8 cellular contexts compared by ENCODE assay signal in the genomic region with DNA sequence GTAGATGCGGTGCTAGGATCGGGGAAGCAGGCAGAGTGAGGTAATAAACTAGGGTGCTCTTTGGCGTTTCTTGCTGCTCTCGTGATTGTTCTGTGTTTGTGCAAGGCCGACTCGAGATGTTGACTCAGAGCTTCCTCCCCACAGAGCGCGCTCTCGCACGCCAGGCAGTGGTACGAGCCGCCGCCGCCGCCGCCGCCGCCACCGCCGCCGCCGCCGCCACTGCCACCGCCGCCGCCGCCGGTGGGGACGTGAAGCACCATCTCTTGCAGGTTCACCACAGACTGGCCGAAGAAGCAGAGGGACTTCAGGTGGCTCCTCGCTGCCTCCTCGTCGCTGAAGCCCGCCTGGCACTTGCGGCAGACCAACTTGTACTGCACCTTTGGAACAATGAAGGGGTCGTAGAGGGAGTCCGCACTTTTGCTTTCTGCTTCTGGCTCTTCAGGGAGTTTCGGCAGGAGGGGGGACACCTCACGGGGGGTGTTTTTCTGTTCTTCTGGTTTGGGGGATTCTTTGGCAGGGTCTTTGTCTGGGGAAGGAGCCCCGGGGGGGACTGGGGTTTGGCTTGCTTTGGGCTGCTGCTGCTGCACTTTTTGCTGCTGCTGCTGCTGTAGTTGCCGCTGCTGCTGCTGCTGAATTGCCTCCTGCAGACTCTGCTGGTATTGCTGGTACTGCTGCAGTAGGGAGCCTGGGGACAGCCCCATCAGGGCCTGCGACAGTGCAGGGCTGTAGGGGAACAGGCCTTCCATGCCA.
DNase-seq lines count a peak whose midpoint lies in the region; ATAC-seq and TF ChIP-seq lines count a peak whose summit lies in the region.

No MANE protein-coding gene starts in this region.

- no peak for TF ChIP-seq CTCF in ovary (IDR thresholded peaks at IDR 0.05)
- no peak for TF ChIP-seq CTCF in testis (IDR thresholded peaks at IDR 0.05)

- H3K36me3 ChIP-seq in ovary (no peaks in the 10 kb centered on the region), testis (ENCODE audit: low read depth, missing control alignments) (no peaks in the 10 kb centered on the region)

- ATAC-seq in GM18502 (IDR thresholded peaks at IDR 0.05; ENCODE audit: poor library complexity, unreplicated experiment) (peak; percentile 93), HG02885 (IDR thresholded peaks at IDR 0.05; ENCODE audit: poor library complexity, unreplicated experiment) (peak; percentile 90)

- H3K4me3 ChIP-seq in ovary (peak overlapping the region; percentile 55), testis (peak overlapping the region; percentile 45 to 51)

- 1 to 6% (median 3%) methylated on average over 23 to 42 of the region's 42 CpGs for WGBS in ovary, 3 donors
- WGBS in testis, 2 donors: 16 to 23% methylated on average over 19 to 42 of the region's 42 CpGs

- H3K9me3 ChIP-seq in ovary (no peaks in the 10 kb centered on the region), testis (no peaks in the 10 kb centered on the region)

- no peaks in the 10 kb centered on the region for H3K27me3 ChIP-seq in ovary
- H3K27me3 ChIP-seq in testis: no peaks in the 10 kb centered on the region

- DNase-seq in NOMO-1 treated with dmso at 0.1 percent for 144 hours (lab: John Stamatoyannopoulos, UW; ENCODE audit: unreplicated experiment): peak; percentile 88
- DNase-seq in activated gamma-delta T cell (lab: John Stamatoyannopoulos, UW): peak; percentile 25
- DNase-seq in germinal center (ENCODE audit: low spot score): peak; percentile 71
- DNase-seq in ovary: peak; percentile 66 to 80 (median 69)
- peak; percentile 78 for DNase-seq in testis
- no peak for DNase-seq in NCI-H2171 (lab: John Stamatoyannopoulos, UW)

- peak overlapping the region; percentile 58 to 69 for H3K27ac ChIP-seq in ovary
- H3K27ac ChIP-seq in testis: peak overlapping the region; percentile 53 to 81

- no peak for TF ChIP-seq EP300 in ovary (IDR thresholded peaks at IDR 0.05)

- H3K4me1 ChIP-seq in ovary (ENCODE audit: insufficient read depth) (no peaks in the 10 kb centered on the region), testis (peaks cover 14% of the 10 kb centered on the region)

- intact Hi-C loops in ovary (cut with DNase I): no loop called here
- intact Hi-C loops in testis (cut with DNase I; ENCODE audit: low total_unique reads): no loop called here

- TF ChIP-seq POLR2A in ovary (IDR thresholded peaks at IDR 0.05): peak; percentile 59
- TF ChIP-seq POLR2A in testis (IDR thresholded peaks at IDR 0.05): no peak
